1 cellular context compared by ENCODE assay signal in genomic region chr2:227389661-227390060, GRCh38.
TF ChIP-seq lines count a peak whose summit lies in the region.

No MANE protein-coding gene starts in this region.

TF ChIP-seq in GM23338, 12 proteins besides CTCF, POLR2A, EP300 and RAD21 (continued from another document):
- no peak for TF ChIP-seq ZNF462 (CRISPR knock-in tag; IDR thresholded peaks at IDR 0.05)
